In the genomic region with DNA sequence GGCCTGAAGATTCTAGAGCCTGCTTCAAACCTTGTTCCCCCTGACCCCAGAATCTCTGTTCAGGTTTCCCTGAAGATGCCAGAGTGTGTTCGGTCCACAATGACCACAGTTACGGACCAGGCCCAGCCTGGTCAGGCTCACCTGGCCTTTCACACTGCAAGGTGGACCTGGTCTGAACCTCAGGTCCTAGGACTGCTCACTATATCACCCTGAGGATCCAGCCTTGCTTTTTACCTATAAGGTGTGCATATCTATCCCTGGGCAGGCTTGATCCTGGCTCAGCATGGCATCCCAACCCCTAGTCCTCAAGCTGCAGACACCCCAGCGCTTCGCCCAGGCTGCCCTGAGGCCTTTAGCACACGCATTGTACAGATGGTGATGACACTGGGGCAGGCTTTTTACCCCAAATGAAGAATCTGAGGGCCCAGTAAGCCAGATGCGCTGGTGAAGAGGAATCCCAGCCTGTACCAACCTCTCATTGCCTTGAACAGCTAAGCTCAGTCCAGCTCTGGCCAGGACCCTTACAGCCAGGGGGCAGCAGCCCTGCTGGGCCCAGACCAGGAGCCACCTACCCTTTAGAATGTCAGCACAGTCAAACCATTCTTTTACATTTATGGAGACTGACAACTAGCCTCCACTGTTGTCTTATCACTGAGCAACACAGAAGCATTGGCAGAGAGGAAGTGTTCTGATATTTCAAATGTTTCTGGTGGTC, we compare ENCODE assay signal across 12 cellular contexts. TPM values are rescaled to one million over a fixed set of nuclear protein-coding genes. Genes with fewer than 3 reads are reported as not detected.
A peak's percentile ranks its signal among the peaks of the same experiment; 100 is the strongest.
DNase-seq lines count a peak whose midpoint lies in the region; ATAC-seq, FAIRE-seq and TF ChIP-seq lines count a peak whose summit lies in the region.
"Had no signal": no experiment of that assay in that cellular context is flagged by ENCODE, and none has a peak within 500 bp of the region (broad histone marks: within the 10 kb centered on the region; RNA-seq: fewer than 3 reads in every experiment).

No MANE protein-coding gene starts in this region.

- H3K79me2 ChIP-seq in HepG2 (ENCODE audit: insufficient read depth, low read length): no peaks in the 10 kb centered on the region
- H3K79me2 ChIP-seq in astrocyte (ENCODE audit: insufficient read depth, low read length): no peaks in the 10 kb centered on the region

- H3K4me3 ChIP-seq in HepG2 (replicated peaks in 1 of 3; ENCODE audit: insufficient read depth in 1 of 3, low read depth in 2 of 3, low read length in 3 of 3): no peak overlapping the region
- no peak overlapping the region for H3K4me3 ChIP-seq in right lobe of liver
- H3K4me3 ChIP-seq in astrocyte (ENCODE audit: insufficient read depth, low read depth, low read length): no peak overlapping the region
- H3K4me3 ChIP-seq in kidney epithelial cell (ENCODE audit: low read depth, low read length): no peak overlapping the region
- no peak overlapping the region for H3K4me3 ChIP-seq in small intestine (ENCODE audit: low read depth in 1 of 2, low read length in 2 of 2)
- H3K4me3 ChIP-seq: BLaER1 had no signal

- H4K20me1 ChIP-seq in HepG2 (ENCODE audit: insufficient read depth, low read length) (no peaks in the 10 kb centered on the region), astrocyte (ENCODE audit: insufficient read depth, low read length) (no peaks in the 10 kb centered on the region)
- H4K20me1 ChIP-seq: BLaER1 had no signal

- H3K9me3 Mint-ChIP-seq in astrocyte (ENCODE audit: unreplicated experiment): no peaks in the 10 kb centered on the region

- H3K4me3 Mint-ChIP-seq in astrocyte (ENCODE audit: unreplicated experiment): no peak overlapping the region
- H3K4me3 Mint-ChIP-seq: CD8-positive, alpha-beta memory T cell had no signal

- CTCF ChIA-PET in HepG2 (lab: Yijun Ruan, JAX; ENCODE audit: low intra/inter-chr PET ratio, low total read pairs): interaction anchor here (1.0 to 2.6 kb wide), 3 partner anchors 25 to 117 kb away, joined by 4 to 11 read pairs (median 6); partner anchors contain the start of gene MAT1A

- H3K4me1 Mint-ChIP-seq in astrocyte (ENCODE audit: low read depth, unreplicated experiment): peaks cover 2% of the 10 kb centered on the region
- H3K4me1 Mint-ChIP-seq: CD8-positive, alpha-beta memory T cell had no signal

- in situ Hi-C loops in HepG2 (cut with HindIII; ENCODE audit: extremely low pct_ligation_motif_present, low pct_unique_long_range_greater_than_20kb): loop anchor here (25.0 kb wide), 1 partner anchor 251 kb away; no protein-coding TSS in a partner anchor

- H2AFZ ChIP-seq in HepG2 (ENCODE audit: low read length) (no peak overlapping the region), astrocyte (ENCODE audit: low read depth, low read length) (peak overlapping the region; percentile 13)

- no peak overlapping the region for H3K9ac ChIP-seq in HepG2 (ENCODE audit: insufficient read depth, low read depth, low read length)
- H3K9ac ChIP-seq in astrocyte (ENCODE audit: low read length): no peak overlapping the region
- H3K9ac ChIP-seq: BLaER1 had no signal

- TF ChIP-seq CTCF in HepG2 (CRISPR knock-in tag; IDR thresholded peaks at IDR 0.05): peak; percentile 73
- TF ChIP-seq CTCF in right lobe of liver (IDR thresholded peaks at IDR 0.05): no peak
- TF ChIP-seq CTCF in astrocyte (IDR thresholded peaks at IDR 0.05; ENCODE audit: insufficient read depth, low read depth, low read length): no peak
- TF ChIP-seq CTCF in kidney epithelial cell (IDR thresholded peaks at IDR 0.05; ENCODE audit: insufficient read depth, low read length, poor library complexity, severe bottlenecking): peak; percentile 5

- H3K4me2 ChIP-seq in HepG2 (ENCODE audit: low read depth, low read length): no peak overlapping the region
- H3K4me2 ChIP-seq in astrocyte (ENCODE audit: low read length): no peak overlapping the region
- H3K4me2 ChIP-seq: BLaER1 had no signal

- H3K36me3 ChIP-seq in HepG2 (replicated peaks in 1 of 2; ENCODE audit: control insufficient read depth in 1 of 2, insufficient read depth in 2 of 2, low read length in 2 of 2): no peaks in the 10 kb centered on the region
- no peaks in the 10 kb centered on the region for H3K36me3 ChIP-seq in right lobe of liver
- no peaks in the 10 kb centered on the region for H3K36me3 ChIP-seq in astrocyte (ENCODE audit: insufficient read depth, low read length)
- H3K36me3 ChIP-seq in kidney epithelial cell (ENCODE audit: control insufficient read depth, insufficient read depth, low read length): no peaks in the 10 kb centered on the region
- no peaks in the 10 kb centered on the region for H3K36me3 ChIP-seq in small intestine (ENCODE audit: control insufficient read depth in 2 of 2, insufficient read depth in 2 of 2, low read length in 2 of 2)
- H3K36me3 ChIP-seq: BLaER1 had no signal

- ATAC-seq in HepG2 (peak; percentile 53), right lobe of liver (no peak)

- H3K9me3 ChIP-seq in HepG2 (ENCODE audit: low read length) (peaks cover 7% of the 10 kb centered on the region), right lobe of liver (no peaks in the 10 kb centered on the region), astrocyte (ENCODE audit: insufficient read depth, low read depth, low read length) (no peaks in the 10 kb centered on the region), small intestine (ENCODE audit: control insufficient read depth, low read depth) (no peaks in the 10 kb centered on the region)

- FAIRE-seq in HepG2 (lab: Jason Lieb, UNC): no peak
- FAIRE-seq in astrocyte (lab: Jason Lieb, UNC): no peak
- no peak for FAIRE-seq in small intestine (lab: Jason Lieb, UNC)
- FAIRE-seq: GM19239 had no signal

- intact Hi-C loops in HepG2 (cut with micrococcal nuclease; ENCODE audit: unreplicated experiment) (loop anchor here (1.0 to 5.0 kb wide), 2 partner anchors 28 to 61 kb away; partner anchors contain the start of gene MAT1A), right lobe of liver (cut with DNase I) (loop anchor here in 1 of 2 donors (10.0 kb wide), 1 partner anchor 63 kb away; no protein-coding TSS in a partner anchor)

- no peak overlapping the region for H3K27ac Mint-ChIP-seq in astrocyte (ENCODE audit: unreplicated experiment)
- H3K27ac Mint-ChIP-seq: CD8-positive, alpha-beta memory T cell had no signal

- H3K27me3 ChIP-seq in HepG2 (ENCODE audit: control insufficient read depth in 1 of 2, insufficient read depth in 2 of 2, low read length in 2 of 2) (no peaks in the 10 kb centered on the region), right lobe of liver (no peaks in the 10 kb centered on the region), astrocyte (ENCODE audit: insufficient read depth, low read length) (peaks cover under 1% of the 10 kb centered on the region), kidney epithelial cell (ENCODE audit: control insufficient read depth, insufficient read depth, low read length) (peaks cover 4% of the 10 kb centered on the region), small intestine (ENCODE audit: control insufficient read depth in 2 of 2, insufficient read depth in 2 of 2, low read length in 2 of 2) (no peaks in the 10 kb centered on the region)
- H3K27me3 ChIP-seq: BLaER1 had no signal

- TF ChIP-seq POLR2A in HepG2 (IDR thresholded peaks at IDR 0.05; ENCODE audit: insufficient read depth in 1 of 2, low read depth in 2 of 2, low read length in 2 of 2) (no peak), right lobe of liver (IDR thresholded peaks at IDR 0.05) (no peak)

- peak; percentile 56 for DNase-seq in HepG2 (ENCODE audit: low spot score)
- no peak for DNase-seq in right lobe of liver
- DNase-seq in astrocyte (ENCODE audit: low read depth): no peak
- no peak for DNase-seq in kidney epithelial cell (ENCODE audit: low read depth)
- no peak for DNase-seq in kidney glomerular epithelial cell (lab: John Stamatoyannopoulos, UW)
- DNase-seq in DMS 273 (lab: John Stamatoyannopoulos, UW; ENCODE audit: unreplicated experiment): no peak
- no peak for DNase-seq in small intestine
- DNase-seq: 8988T, GF-D8 had no signal

- no peak for TF ChIP-seq EP300 in HepG2 (IDR thresholded peaks at IDR 0.05; ENCODE audit: low read depth in 2 of 2, low read length in 2 of 2)
- TF ChIP-seq EP300 in HepG2 (CRISPR knock-in tag; IDR thresholded peaks at IDR 0.05; ENCODE audit: borderline replicate concordance): no peak

- peak; percentile 56 for TF ChIP-seq RAD21 in HepG2 (CRISPR knock-in tag; IDR thresholded peaks at IDR 0.05)

- H3K27me3 Mint-ChIP-seq in astrocyte (ENCODE audit: low read depth, unreplicated experiment): peaks cover 11% of the 10 kb centered on the region

- H3K27ac ChIP-seq in HepG2 (ENCODE audit: extremely low read length, insufficient read depth, low read length) (no peak overlapping the region), right lobe of liver (no peak overlapping the region), astrocyte (ENCODE audit: low read depth, low read length) (no peak overlapping the region), small intestine (ENCODE audit: low read depth in 1 of 2, low read length in 1 of 2) (no peak overlapping the region)
- H3K27ac ChIP-seq: BLaER1 had no signal

- WGBS in HepG2 (ENCODE audit: low lambda C conversion rate): 100% methylated on average over 3 of the region's 6 CpGs
- WGBS in right lobe of liver (ENCODE audit: insufficient coverage, low coverage, low lambda C conversion rate, missing lambda C conversion rate): 80% methylated on average over 1 of the region's 6 CpGs
- WGBS in small intestine, 3 donors: 91 to 96% (median 93%) methylated on average over 6 of the region's 6 CpGs

- H3K4me1 ChIP-seq in HepG2 (ENCODE audit: insufficient read depth, low read length): peaks cover 78% of the 10 kb centered on the region
- no peaks in the 10 kb centered on the region for H3K4me1 ChIP-seq in right lobe of liver
- no peaks in the 10 kb centered on the region for H3K4me1 ChIP-seq in astrocyte (ENCODE audit: insufficient read depth, low read length)
- H3K4me1 ChIP-seq in small intestine (ENCODE audit: control insufficient read depth in 2 of 2, insufficient read depth in 1 of 2, low read depth in 1 of 2, low read length in 1 of 2): no peaks in the 10 kb centered on the region

- BruUV-seq in HepG2 (replicated peaks; lab: Mats Ljungman, UMichigan): no TSS peak

- POLR2A ChIA-PET in HepG2 (lab: Yijun Ruan, JAX): interaction anchor here (1.0 to 2.0 kb wide), 5 partner anchors 11 to 147 kb away, joined by 3 to 7 read pairs (median 4); partner anchors contain the start of gene PRXL2A

- no peaks in the 10 kb centered on the region for H3K36me3 Mint-ChIP-seq in astrocyte (ENCODE audit: low read depth, unreplicated experiment)
- H3K36me3 Mint-ChIP-seq: CD8-positive, alpha-beta memory T cell had no signal

RNA-seq across cellular contexts. Expression of gene MAT1A, which starts 28.0 kb away (rescaled TPM):
- 76.9 and 101 TPM in 2 replicates for total RNA-seq in HepG2 (2016; rRNA removed; fragmentation: Illumina TruSeq; extraction: Trizol)
- 8.2 and 9.7 TPM in 2 replicates for total RNA-seq in HepG2 (2016; cell fraction: cytosol; rRNA removed; fragmentation: Illumina TruSeq; extraction: Trizol; ENCODE audit: low read depth)
- 77.4 and 101 TPM in 2 replicates for total RNA-seq in HepG2 (2016; cell fraction: insoluble cytoplasmic fraction; rRNA removed; fragmentation: Illumina TruSeq; extraction: Trizol)
- 35.3 and 36.5 TPM in 2 replicates for total RNA-seq in HepG2 (2016; cell fraction: membrane; rRNA removed; fragmentation: Illumina TruSeq; extraction: Trizol)
- 51.9 and 57.9 TPM in 2 replicates for total RNA-seq in HepG2 (2016; cell fraction: nucleus; rRNA removed; fragmentation: Illumina TruSeq; extraction: Trizol)
- polyA plus RNA-seq in HepG2 (2011; rRNA removed): 57.1 and 71.8 TPM in 2 replicates
- 67.8 and 68.7 TPM in 2 replicates for polyA plus RNA-seq in HepG2 (2011; cell fraction: cytosol; rRNA removed)
- 86.2 and 106 TPM in 2 replicates for polyA plus RNA-seq in HepG2 (2011; cell fraction: nucleus; rRNA removed)
- polyA plus RNA-seq in HepG2 (2012): 51.2 and 64.8 TPM in 2 replicates
- 7.9 and 9.8 TPM in 2 replicates for polyA plus RNA-seq in HepG2 (2016; cell fraction: cytosol; fragmentation: Illumina TruSeq; extraction: Trizol; ENCODE audit: low read depth)
- 98.3 and 108 TPM in 2 replicates for polyA plus RNA-seq in HepG2 (2016; cell fraction: insoluble cytoplasmic fraction; fragmentation: Illumina TruSeq; extraction: Trizol; ENCODE audit: low read depth)
- polyA plus RNA-seq in HepG2 (2016; cell fraction: membrane; fragmentation: Illumina TruSeq; extraction: Trizol; ENCODE audit: low read depth): 26.5 and 26.9 TPM in 2 replicates
- polyA plus RNA-seq in HepG2 (2016; cell fraction: nucleus; fragmentation: Illumina TruSeq; extraction: Trizol; ENCODE audit: insufficient read depth, low read depth): 93.4 and 100 TPM in 2 replicates
- polyA minus RNA-seq in HepG2 (2011; rRNA and poly(A)+ RNA removed; ENCODE audit: low replicate concordance): 0.07 and 103 TPM in 2 replicates
- 28.5 and 32.8 TPM in 2 replicates for polyA minus RNA-seq in HepG2 (2011; cell fraction: cytosol; rRNA and poly(A)+ RNA removed)
- 23.2 and 35.9 TPM in 2 replicates for polyA minus RNA-seq in HepG2 (2011; cell fraction: nucleus; rRNA and poly(A)+ RNA removed)
- 1,000 to 10,000 TPM in 2 of 6 experiments, 100 to 1,000 TPM in 4; 430 to 1,200 (median 741) TPM for total RNA-seq in right lobe of liver
- 0.11 and 0.12 TPM in 2 replicates for total RNA-seq in astrocyte
- total RNA-seq in kidney epithelial cell: 0.38 TPM in 1 of 2 replicates, not detected in the other
- polyA plus RNA-seq in small intestine: under 1 TPM in 1 of 3 donors, not detected in 2; 0.52 TPM
- total RNA-seq: CD8-positive, alpha-beta memory T cell had no signal
- polyA plus RNA-seq: CD8-positive, alpha-beta memory T cell had no signal

RNA-seq across cellular contexts. Expression of gene ANXA11, which starts 56.1 kb away (rescaled TPM):
- total RNA-seq in HepG2 (2016; rRNA removed; fragmentation: Illumina TruSeq; extraction: Trizol): 51.5 and 63.3 TPM in 2 replicates
- 20.4 and 29.6 TPM in 2 replicates for total RNA-seq in HepG2 (2016; cell fraction: cytosol; rRNA removed; fragmentation: Illumina TruSeq; extraction: Trizol; ENCODE audit: low read depth)
- total RNA-seq in HepG2 (2016; cell fraction: insoluble cytoplasmic fraction; rRNA removed; fragmentation: Illumina TruSeq; extraction: Trizol): 51.1 and 56.9 TPM in 2 replicates
- total RNA-seq in HepG2 (2016; cell fraction: membrane; rRNA removed; fragmentation: Illumina TruSeq; extraction: Trizol): 45.4 and 46.0 TPM in 2 replicates
- 31.2 and 33.7 TPM in 2 replicates for total RNA-seq in HepG2 (2016; cell fraction: nucleus; rRNA removed; fragmentation: Illumina TruSeq; extraction: Trizol)
- 27.4 and 30.6 TPM in 2 replicates for polyA plus RNA-seq in HepG2 (2011; rRNA removed)
- 26.4 and 31.5 TPM in 2 replicates for polyA plus RNA-seq in HepG2 (2011; cell fraction: cytosol; rRNA removed)
- 18.5 and 22.7 TPM in 2 replicates for polyA plus RNA-seq in HepG2 (2011; cell fraction: nucleus; rRNA removed)
- polyA plus RNA-seq in HepG2 (2012): 57.8 and 76.4 TPM in 2 replicates
- polyA plus RNA-seq in HepG2 (2016; cell fraction: cytosol; fragmentation: Illumina TruSeq; extraction: Trizol; ENCODE audit: low read depth): 31.6 and 35.2 TPM in 2 replicates
- 68.8 and 94.4 TPM in 2 replicates for polyA plus RNA-seq in HepG2 (2016; cell fraction: insoluble cytoplasmic fraction; fragmentation: Illumina TruSeq; extraction: Trizol; ENCODE audit: low read depth)
- polyA plus RNA-seq in HepG2 (2016; cell fraction: membrane; fragmentation: Illumina TruSeq; extraction: Trizol; ENCODE audit: low read depth): 63.5 and 64.4 TPM in 2 replicates
- 58.6 and 69.2 TPM in 2 replicates for polyA plus RNA-seq in HepG2 (2016; cell fraction: nucleus; fragmentation: Illumina TruSeq; extraction: Trizol; ENCODE audit: insufficient read depth, low read depth)
- polyA minus RNA-seq in HepG2 (2011; rRNA and poly(A)+ RNA removed; ENCODE audit: low replicate concordance): 42.5 and 107 TPM in 2 replicates
- 19.4 and 27.8 TPM in 2 replicates for polyA minus RNA-seq in HepG2 (2011; cell fraction: cytosol; rRNA and poly(A)+ RNA removed)
- 20.3 and 20.9 TPM in 2 replicates for polyA minus RNA-seq in HepG2 (2011; cell fraction: nucleus; rRNA and poly(A)+ RNA removed)
- 100 to 1,000 TPM in 1 of 6 experiments, 10 to 100 TPM in 5; 41.7 to 100 (median 55.6) TPM for total RNA-seq in right lobe of liver
- 102 and 122 TPM in 2 replicates for total RNA-seq in astrocyte
- total RNA-seq in kidney epithelial cell: 182 and 199 TPM in 2 replicates
- 100 to 1,000 TPM; 142 to 363 (median 277) TPM for polyA plus RNA-seq in small intestine

Comparison
In these comparisons a context has a peak if more than half of its experiments do, and no peak if none do; other contexts are left out.
1. CTCF ChIP-seq: peak in HepG2 (single experiment) and kidney epithelial cell (single experiment); none in right lobe of liver (0 of 4) and astrocyte (single experiment).